Comparison of ENCODE assay signal across 13 cellular contexts in the genomic region with DNA sequence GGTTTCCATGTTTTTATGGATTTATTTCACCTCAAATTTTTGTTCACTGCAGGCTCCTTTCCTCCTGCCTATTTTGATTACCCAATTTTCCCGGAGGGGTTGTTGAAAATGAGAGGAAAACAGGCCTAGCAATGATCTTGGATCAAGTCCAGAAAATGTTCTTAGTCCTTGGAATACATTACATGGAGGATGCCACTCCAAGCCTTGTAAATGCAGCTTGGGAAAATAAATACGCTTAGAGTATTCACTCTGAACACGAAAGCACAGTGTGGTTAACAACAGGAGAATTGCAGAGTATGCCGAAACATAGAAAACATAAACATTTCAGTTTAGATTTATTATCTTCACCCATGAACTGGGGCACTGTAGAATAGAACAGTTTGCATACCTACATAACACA. TPM values are rescaled to one million over a fixed set of nuclear protein-coding genes. Genes with fewer than 3 reads are reported as not detected.
DNase-seq lines count a peak whose midpoint lies in the region; ATAC-seq, FAIRE-seq and TF ChIP-seq lines count a peak whose summit lies in the region.
"Had no signal": no experiment of that assay in that cellular context is flagged by ENCODE, and none has a peak within 500 bp of the region (broad histone marks: within the 10 kb centered on the region; RNA-seq: fewer than 3 reads in every experiment).

No MANE protein-coding gene starts in this region.

- H3K27me3 ChIP-seq in adipocyte (replicated peaks; ENCODE audit: control insufficient read depth, insufficient read depth, low read length) (no peaks in the 10 kb centered on the region), HepG2 (ENCODE audit: control insufficient read depth in 1 of 2, insufficient read depth in 2 of 2, low read length in 2 of 2) (no peaks in the 10 kb centered on the region)
- H3K27me3 ChIP-seq: colonic mucosa had no signal

- TF ChIP-seq EP300 in HepG2 (IDR thresholded peaks at IDR 0.05; ENCODE audit: low read depth in 2 of 2, low read length in 2 of 2): no peak
- no peak for TF ChIP-seq EP300 in HepG2 (CRISPR knock-in tag; IDR thresholded peaks at IDR 0.05; ENCODE audit: borderline replicate concordance)

- intact Hi-C loops in HepG2 (cut with micrococcal nuclease; ENCODE audit: unreplicated experiment): no loop called here

- TF ChIP-seq POLR2A in HepG2 (IDR thresholded peaks at IDR 0.05; ENCODE audit: insufficient read depth in 1 of 2, low read depth in 2 of 2, low read length in 2 of 2): no peak

- TF ChIP-seq RAD21 in HepG2 (CRISPR knock-in tag; IDR thresholded peaks at IDR 0.05): no peak

- H3K4me3 Mint-ChIP-seq in chondrocyte (ENCODE audit: unreplicated experiment): no peak overlapping the region
- H3K4me3 Mint-ChIP-seq: CD4-positive, alpha-beta T cell; memory B cell had no signal

- no peak overlapping the region for H3K27ac Mint-ChIP-seq in chondrocyte (ENCODE audit: unreplicated experiment)
- H3K27ac Mint-ChIP-seq: CD4-positive, alpha-beta T cell; memory B cell had no signal

- no peaks in the 10 kb centered on the region for H3K27me3 Mint-ChIP-seq in chondrocyte (ENCODE audit: low read depth)
- H3K27me3 Mint-ChIP-seq: CD4-positive, alpha-beta T cell; memory B cell had no signal

- H3K9me3 ChIP-seq in adipocyte (ENCODE audit: control insufficient read depth, low read length): no peaks in the 10 kb centered on the region
- no peaks in the 10 kb centered on the region for H3K9me3 ChIP-seq in HepG2 (ENCODE audit: low read length)
- H3K9me3 ChIP-seq: colonic mucosa had no signal

- peaks cover 23% of the 10 kb centered on the region for H3K4me1 Mint-ChIP-seq in chondrocyte (ENCODE audit: low read depth)
- H3K4me1 Mint-ChIP-seq: memory B cell had no signal

- peak overlapping the region; percentile 38 for H3K4me2 ChIP-seq in HepG2 (ENCODE audit: low read depth, low read length)

- TF ChIP-seq CTCF in HepG2 (CRISPR knock-in tag; IDR thresholded peaks at IDR 0.05) (no peak), chondrocyte (IDR thresholded peaks at IDR 0.05) (no peak)

- H3K4me1 ChIP-seq in adipocyte (ENCODE audit: control insufficient read depth, insufficient read depth, low read length) (peaks cover 59% of the 10 kb centered on the region), HepG2 (ENCODE audit: insufficient read depth, low read length) (peaks cover 38% of the 10 kb centered on the region)
- H3K4me1 ChIP-seq: colonic mucosa had no signal

- H3K79me2 ChIP-seq in HepG2 (ENCODE audit: insufficient read depth, low read length): no peaks in the 10 kb centered on the region

- H3K36me3 ChIP-seq in adipocyte (ENCODE audit: control insufficient read depth, insufficient read depth, low read length, severe bottlenecking) (no peaks in the 10 kb centered on the region), HepG2 (replicated peaks in 1 of 2; ENCODE audit: control insufficient read depth in 1 of 2, insufficient read depth in 2 of 2, low read length in 2 of 2) (no peaks in the 10 kb centered on the region)
- H3K36me3 ChIP-seq: colonic mucosa had no signal

- DNase-seq in DMS79 treated with DMSO at 0.1 percent for 48 hours (lab: John Stamatoyannopoulos, UW) (peak; percentile 88), NCI-H1436 treated with DMSO at 0.1 percent for 48 hours (lab: John Stamatoyannopoulos, UW) (peak; percentile 38), adipocyte (ENCODE audit: low read depth) (peak; percentile 62), HepG2 (ENCODE audit: low spot score) (peak; percentile 26), cortex of kidney (lab: John Stamatoyannopoulos, UW) (no peak), chondrocyte (ENCODE audit: low spot score) (no peak), HT-29 (ENCODE audit: low spot score) (no peak)
- DNase-seq: CD4-positive, alpha-beta T cell; colonic mucosa; posterior cingulate gyrus had no signal

- peak; percentile 72 for ATAC-seq in HepG2
- ATAC-seq in GM18502 (IDR thresholded peaks at IDR 0.05; ENCODE audit: poor library complexity, unreplicated experiment): no peak

- no peak for FAIRE-seq in HepG2 (lab: Jason Lieb, UNC)

- in situ Hi-C loops in HepG2 (cut with HindIII; ENCODE audit: extremely low pct_ligation_motif_present, low pct_unique_long_range_greater_than_20kb): no loop called here

- BruUV-seq in HepG2 (replicated peaks; lab: Mats Ljungman, UMichigan): no TSS peak

- no peaks in the 10 kb centered on the region for H3K9me3 Mint-ChIP-seq in chondrocyte (ENCODE audit: low read depth)
- H3K9me3 Mint-ChIP-seq: CD4-positive, alpha-beta T cell; memory B cell had no signal

- WGBS in HepG2 (ENCODE audit: low lambda C conversion rate): 16% methylated on average over 4 of the region's 4 CpGs

- POLR2A ChIA-PET in HepG2 (lab: Yijun Ruan, JAX): no interaction called here

- no peaks in the 10 kb centered on the region for H4K20me1 ChIP-seq in HepG2 (ENCODE audit: insufficient read depth, low read length)

- CTCF ChIA-PET in HepG2 (lab: Yijun Ruan, JAX; ENCODE audit: low intra/inter-chr PET ratio, low total read pairs): no interaction called here

- no peaks in the 10 kb centered on the region for H3K36me3 Mint-ChIP-seq in chondrocyte (ENCODE audit: low read depth)
- H3K36me3 Mint-ChIP-seq: memory B cell had no signal

- H3K9ac ChIP-seq in adipocyte (ENCODE audit: low read length): peak overlapping the region; percentile 44
- no peak overlapping the region for H3K9ac ChIP-seq in HepG2 (ENCODE audit: insufficient read depth, low read depth, low read length)

- peak overlapping the region; percentile 42 for H3K27ac ChIP-seq in HepG2 (ENCODE audit: extremely low read length, insufficient read depth, low read length)
- H3K27ac ChIP-seq: colonic mucosa, HL-60 had no signal

- H3K4me3 ChIP-seq in adipocyte (ENCODE audit: low read length) (peak overlapping the region; percentile 26), HepG2 (replicated peaks in 1 of 3; ENCODE audit: insufficient read depth in 1 of 3, low read depth in 2 of 3, low read length in 3 of 3) (peak overlapping the region in 2 of 3 experiments; percentile 14 to 20; a peak in 3 of 6 replicates)
- H3K4me3 ChIP-seq: colonic mucosa had no signal

- H2AFZ ChIP-seq in HepG2 (ENCODE audit: low read length): no peak overlapping the region

TF ChIP-seq in HepG2, 621 proteins besides CTCF, POLR2A, EP300 and RAD21:
- no peak for TF ChIP-seq NONO (IDR thresholded peaks at IDR 0.05)
- TF ChIP-seq NONO (CRISPR knock-in tag; conservative IDR thresholded peaks at IDR 0.05): no peak
- TF ChIP-seq ZSCAN5A (CRISPR knock-in tag; IDR thresholded peaks at IDR 0.05; ENCODE audit: borderline replicate concordance): 0 out of 2 replicates have a peak, but pooled peaks have one; percentile 34
TF ChIP-seq in HepG2: peak in this region for 1.

RNA-seq across cellular contexts. Expression of gene CD36, which starts 7.8 kb away (rescaled TPM):
- total RNA-seq in HepG2 (2016; rRNA removed; fragmentation: Illumina TruSeq; extraction: Trizol): 3.4 and 4.8 TPM in 2 replicates
- total RNA-seq in HepG2 (2016; cell fraction: cytosol; rRNA removed; fragmentation: Illumina TruSeq; extraction: Trizol; ENCODE audit: low read depth): 0.61 and 0.88 TPM in 2 replicates
- 2.4 and 4.7 TPM in 2 replicates for total RNA-seq in HepG2 (2016; cell fraction: insoluble cytoplasmic fraction; rRNA removed; fragmentation: Illumina TruSeq; extraction: Trizol)
- total RNA-seq in HepG2 (2016; cell fraction: membrane; rRNA removed; fragmentation: Illumina TruSeq; extraction: Trizol): 1.3 and 1.5 TPM in 2 replicates
- total RNA-seq in HepG2 (2016; cell fraction: nucleus; rRNA removed; fragmentation: Illumina TruSeq; extraction: Trizol): 6.2 and 8.1 TPM in 2 replicates
- polyA plus RNA-seq in HepG2 (2011; rRNA removed): 1.9 and 2.8 TPM in 2 replicates
- 1.1 and 1.4 TPM in 2 replicates for polyA plus RNA-seq in HepG2 (2011; cell fraction: cytosol; rRNA removed)
- 0.93 and 1.5 TPM in 2 replicates for polyA plus RNA-seq in HepG2 (2011; cell fraction: nucleus; rRNA removed)
- polyA plus RNA-seq in HepG2 (2012): 2.1 and 4.0 TPM in 2 replicates
- polyA plus RNA-seq in HepG2 (2016; cell fraction: cytosol; fragmentation: Illumina TruSeq; extraction: Trizol; ENCODE audit: low read depth): 0.34 and 0.44 TPM in 2 replicates
- 1.2 and 1.7 TPM in 2 replicates for polyA plus RNA-seq in HepG2 (2016; cell fraction: insoluble cytoplasmic fraction; fragmentation: Illumina TruSeq; extraction: Trizol; ENCODE audit: low read depth)
- 0.30 and 0.38 TPM in 2 replicates for polyA plus RNA-seq in HepG2 (2016; cell fraction: membrane; fragmentation: Illumina TruSeq; extraction: Trizol; ENCODE audit: low read depth)
- 4.3 TPM in 2 replicates for polyA plus RNA-seq in HepG2 (2016; cell fraction: nucleus; fragmentation: Illumina TruSeq; extraction: Trizol; ENCODE audit: insufficient read depth, low read depth)
- polyA minus RNA-seq in HepG2 (2011; rRNA and poly(A)+ RNA removed; ENCODE audit: low replicate concordance): 0.05 and 2.6 TPM in 2 replicates
- polyA minus RNA-seq in HepG2 (2011; cell fraction: cytosol; rRNA and poly(A)+ RNA removed): 1.4 and 3.9 TPM in 2 replicates
- polyA minus RNA-seq in HepG2 (2011; cell fraction: nucleus; rRNA and poly(A)+ RNA removed): 5.0 and 6.0 TPM in 2 replicates
- 0.39 to 0.95 TPM (median 0.72 TPM) in 3 replicates for total RNA-seq in chondrocyte
- not detected in 2 replicates for total RNA-seq in HT-29 (2014; rRNA removed; shearing (Covaris generic))

Comparison
In these comparisons a context has a peak if more than half of its experiments do, and no peak if none do; other contexts are left out.
1. DNase-seq: peak in DMS79 treated with DMSO at 0.1 percent for 48 hours (single experiment), NCI-H1436 treated with DMSO at 0.1 percent for 48 hours (single experiment), adipocyte (single experiment) and HepG2 (single experiment); none in cortex of kidney (single experiment), chondrocyte (single experiment) and HT-29 (single experiment).